Comparison of ENCODE assay signal across 10 cellular contexts in genomic region chr13:49113526-49114286, GRCh38.
A peak's percentile ranks its signal among the peaks of the same experiment; 100 is the strongest.
DNase-seq lines count a peak whose midpoint lies in the region; ATAC-seq, FAIRE-seq and TF ChIP-seq lines count a peak whose summit lies in the region.
"Had no signal": no experiment of that assay in that cellular context is flagged by ENCODE, and none has a peak within 500 bp of the region (broad histone marks: within the 10 kb centered on the region; RNA-seq: fewer than 3 reads in every experiment).

No MANE protein-coding gene starts in this region.

- H3K4me1 Mint-ChIP-seq in brain, result peaks cover 49% of the 10 kb centered on the region

- TF ChIP-seq EP300 in HepG2 (IDR thresholded peaks at IDR 0.05; ENCODE audit: low read depth in 2 of 2, low read length in 2 of 2) (no peak), HepG2 (CRISPR knock-in tag; IDR thresholded peaks at IDR 0.05; ENCODE audit: borderline replicate concordance) (no peak)

- no peak overlapping the region for H3K4me3 ChIP-seq in HepG2 (replicated peaks in 1 of 3; ENCODE audit: insufficient read depth in 1 of 3, low read depth in 2 of 3, low read length in 3 of 3)

- CTCF ChIA-PET in HepG2 (lab: Yijun Ruan, JAX; ENCODE audit: low intra/inter-chr PET ratio, low total read pairs), result no interaction called here

- ATAC-seq in HepG2 (no peak), GM18861 (IDR thresholded peaks at IDR 0.05; ENCODE audit: unreplicated experiment) (no peak), GM21529 (IDR thresholded peaks at IDR 0.05; ENCODE audit: unreplicated experiment) (no peak)

- FAIRE-seq in HepG2 (lab: Jason Lieb, UNC), result no peak
- FAIRE-seq: colon had no signal

- H3K4me2 ChIP-seq in HepG2 (ENCODE audit: low read depth, low read length), result peak overlapping the region; percentile 72

- 15% methylated on average over 1 of the region's 1 CpG for WGBS in HepG2 (ENCODE audit: low lambda C conversion rate)

- H3K27ac Mint-ChIP-seq in brain, result peak overlapping the region; percentile 61 to 87 (median 81)

- no peaks in the 10 kb centered on the region; a peak in 1 of 5 replicates for H3K27me3 ChIP-seq in HepG2 (ENCODE audit: control insufficient read depth in 1 of 2, insufficient read depth in 2 of 2, low read length in 2 of 2)

- 0 out of 2 replicates have a peak overlapping the region, but pooled peaks have one; percentile 14 for H3K9ac ChIP-seq in HepG2 (ENCODE audit: insufficient read depth, low read depth, low read length)

- peaks cover 34% of the 10 kb centered on the region for H3K79me2 ChIP-seq in HepG2 (ENCODE audit: insufficient read depth, low read length)

- peaks cover 0 to 34% (median 24%) of the 10 kb centered on the region in 5 experiments for H3K9me3 Mint-ChIP-seq in brain

- H3K27ac ChIP-seq in KOPT-K1 (ENCODE audit: low read depth, low read length, poor library complexity, severe bottlenecking), result peak overlapping the region; percentile 27
- H3K27ac ChIP-seq in HepG2 (ENCODE audit: extremely low read length, insufficient read depth, low read length), result peak overlapping the region; percentile 24
- no peak overlapping the region for H3K27ac ChIP-seq in substantia nigra (ENCODE audit: low read depth, low read length, poor library complexity, severe bottlenecking)

- H4K20me1 ChIP-seq in HepG2 (ENCODE audit: insufficient read depth, low read length), result no peaks in the 10 kb centered on the region

- no peak for TF ChIP-seq CTCF in brain (conservative IDR thresholded peaks at IDR 0.05)
- TF ChIP-seq CTCF in HepG2 (CRISPR knock-in tag; IDR thresholded peaks at IDR 0.05), result no peak

- peaks cover 53% of the 10 kb centered on the region for H3K36me3 Mint-ChIP-seq in brain

- peaks cover 61% of the 10 kb centered on the region for H3K4me1 ChIP-seq in HepG2 (ENCODE audit: insufficient read depth, low read length)

- POLR2A ChIA-PET in HepG2 (lab: Yijun Ruan, JAX), result no interaction called here

- TF ChIP-seq POLR2A in HepG2 (IDR thresholded peaks at IDR 0.05; ENCODE audit: insufficient read depth in 1 of 2, low read depth in 2 of 2, low read length in 2 of 2), result no peak

- no TSS peak for BruUV-seq in HepG2 (replicated peaks; lab: Mats Ljungman, UMichigan)

- H3K4me3 Mint-ChIP-seq in brain, result peak overlapping the region; percentile 75 to 89 (median 81)

- intact Hi-C loops in HepG2 (cut with micrococcal nuclease; ENCODE audit: unreplicated experiment), result loop anchor here (10.0 kb wide), 1 partner anchor 139 kb away; the partner anchor contains the start of gene FNDC3A

- in situ Hi-C loops in HepG2 (cut with HindIII; ENCODE audit: extremely low pct_ligation_motif_present, low pct_unique_long_range_greater_than_20kb), result no loop called here

- H2AFZ ChIP-seq in HepG2 (ENCODE audit: low read length), result peak overlapping the region; percentile 38

- peaks cover 7% of the 10 kb centered on the region for H3K9me3 ChIP-seq in KOPT-K1 (ENCODE audit: insufficient read depth, low read length, poor library complexity, severe bottlenecking)
- no peaks in the 10 kb centered on the region for H3K9me3 ChIP-seq in HepG2 (ENCODE audit: low read length)

- H3K27me3 Mint-ChIP-seq in brain, result peaks cover 2% of the 10 kb centered on the region

- TF ChIP-seq RAD21 in HepG2 (CRISPR knock-in tag; IDR thresholded peaks at IDR 0.05), result no peak

- DNase-seq in AML-193 (lab: John Stamatoyannopoulos, UW) (peak; percentile 37 to 43), HepG2 (ENCODE audit: low spot score) (peak; percentile 22), substantia nigra (lab: John Stamatoyannopoulos, UW) (no peak)
- no peak for DNase-seq in stimulated activated CD4-positive, alpha-beta T cell treated with anti-CD3 and anti-CD28 coated beads, Interleukin-4, amount 100 ng/mL, for 4 hours
- DNase-seq: SHP77 had no signal

- H3K36me3 ChIP-seq in KOPT-K1 (ENCODE audit: insufficient read depth, low read length), result peaks cover 38% of the 10 kb centered on the region
- H3K36me3 ChIP-seq in HepG2 (replicated peaks in 1 of 2; ENCODE audit: control insufficient read depth in 1 of 2, insufficient read depth in 2 of 2, low read length in 2 of 2), result peaks cover 3 to 28% of the 10 kb centered on the region in 2 experiments; a peak in 2 of 5 replicates

TF ChIP-seq in HepG2, 621 proteins besides CTCF, POLR2A, EP300 and RAD21 (continues in another document):
- TF ChIP-seq MXD4 (CRISPR knock-in tag; IDR thresholded peaks at IDR 0.05), result no peak
- TF ChIP-seq ZNF367 (CRISPR knock-in tag; IDR thresholded peaks at IDR 0.05; ENCODE audit: borderline replicate concordance), result no peak
- no peak for TF ChIP-seq ZFP41 (CRISPR knock-in tag; IDR thresholded peaks at IDR 0.05; ENCODE audit: borderline replicate concordance)
- no peak for TF ChIP-seq ZNF10 (CRISPR knock-in tag; IDR thresholded peaks at IDR 0.05; ENCODE audit: borderline replicate concordance, low read depth)
- TF ChIP-seq BCL6 (CRISPR knock-in tag; IDR thresholded peaks at IDR 0.05), result peak; percentile 57; the same call in 1 of the 2 replicates
- TF ChIP-seq AKNA (CRISPR knock-in tag; IDR thresholded peaks at IDR 0.05; ENCODE audit: borderline replicate concordance), result no peak
- TF ChIP-seq ARID5B (CRISPR knock-in tag; IDR thresholded peaks at IDR 0.05), result 0 out of 2 replicates have a peak, but pooled peaks have one; percentile 13
- no peak for TF ChIP-seq ZNF546 (CRISPR knock-in tag; conservative IDR thresholded peaks at IDR 0.05)
- no peak for TF ChIP-seq ZSCAN20 (CRISPR knock-in tag; IDR thresholded peaks at IDR 0.05; ENCODE audit: borderline replicate concordance)
- no peak for TF ChIP-seq ZNF256 (CRISPR knock-in tag; conservative IDR thresholded peaks at IDR 0.05)
- peak; percentile 50; the same call in 1 of the 2 replicates for TF ChIP-seq SOX5 (CRISPR knock-in tag; IDR thresholded peaks at IDR 0.05; ENCODE audit: borderline replicate concordance)
- TF ChIP-seq MBD4 (IDR thresholded peaks at IDR 0.05; ENCODE audit: borderline replicate concordance, low read length), result no peak
- peak; percentile 89 for TF ChIP-seq ZNF652 (CRISPR knock-in tag; IDR thresholded peaks at IDR 0.05; ENCODE audit: borderline replicate concordance, low read depth)
- no peak for TF ChIP-seq ZNF747 (CRISPR knock-in tag; IDR thresholded peaks at IDR 0.05; ENCODE audit: borderline replicate concordance)
- TF ChIP-seq NONO (IDR thresholded peaks at IDR 0.05), result no peak
- TF ChIP-seq NONO (CRISPR knock-in tag; conservative IDR thresholded peaks at IDR 0.05), result no peak

Comparison
In these comparisons a context has a peak if more than half of its experiments do, and no peak if none do; other contexts are left out.
1. DNase-seq: peak in AML-193 (2 of 2) and HepG2 (single experiment); none in stimulated activated CD4-positive, alpha-beta T cell treated with anti-CD3 and anti-CD28 coated beads, Interleukin-4, amount 100 ng/mL, for 4 hours (0 of 2) and substantia nigra (0 of 49).